1 cellular context compared by ENCODE assay signal in the genomic region with DNA sequence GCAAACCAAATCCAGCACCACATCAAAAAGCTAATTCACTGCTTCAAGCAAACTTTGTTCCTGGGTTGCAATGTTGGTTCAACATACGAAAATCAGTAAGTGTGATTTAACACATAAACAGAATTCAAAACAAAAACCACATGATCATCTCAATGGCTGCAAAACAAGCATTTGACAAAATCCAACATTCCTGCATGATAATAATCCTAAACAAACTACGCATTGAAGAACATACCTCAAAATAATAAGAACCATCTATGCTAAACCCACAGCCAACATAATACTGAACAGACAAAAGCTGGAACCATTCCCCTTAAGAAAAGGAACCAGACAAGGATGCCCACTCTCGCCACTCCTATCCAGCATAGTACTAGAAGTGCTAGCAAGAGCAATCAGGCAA.
TF ChIP-seq lines count a peak whose summit lies in the region.

No MANE protein-coding gene starts in this region.

TF ChIP-seq in GM23338, 12 proteins besides CTCF, POLR2A, EP300 and RAD21 (continued from another document):
- TF ChIP-seq, protein P1, sequence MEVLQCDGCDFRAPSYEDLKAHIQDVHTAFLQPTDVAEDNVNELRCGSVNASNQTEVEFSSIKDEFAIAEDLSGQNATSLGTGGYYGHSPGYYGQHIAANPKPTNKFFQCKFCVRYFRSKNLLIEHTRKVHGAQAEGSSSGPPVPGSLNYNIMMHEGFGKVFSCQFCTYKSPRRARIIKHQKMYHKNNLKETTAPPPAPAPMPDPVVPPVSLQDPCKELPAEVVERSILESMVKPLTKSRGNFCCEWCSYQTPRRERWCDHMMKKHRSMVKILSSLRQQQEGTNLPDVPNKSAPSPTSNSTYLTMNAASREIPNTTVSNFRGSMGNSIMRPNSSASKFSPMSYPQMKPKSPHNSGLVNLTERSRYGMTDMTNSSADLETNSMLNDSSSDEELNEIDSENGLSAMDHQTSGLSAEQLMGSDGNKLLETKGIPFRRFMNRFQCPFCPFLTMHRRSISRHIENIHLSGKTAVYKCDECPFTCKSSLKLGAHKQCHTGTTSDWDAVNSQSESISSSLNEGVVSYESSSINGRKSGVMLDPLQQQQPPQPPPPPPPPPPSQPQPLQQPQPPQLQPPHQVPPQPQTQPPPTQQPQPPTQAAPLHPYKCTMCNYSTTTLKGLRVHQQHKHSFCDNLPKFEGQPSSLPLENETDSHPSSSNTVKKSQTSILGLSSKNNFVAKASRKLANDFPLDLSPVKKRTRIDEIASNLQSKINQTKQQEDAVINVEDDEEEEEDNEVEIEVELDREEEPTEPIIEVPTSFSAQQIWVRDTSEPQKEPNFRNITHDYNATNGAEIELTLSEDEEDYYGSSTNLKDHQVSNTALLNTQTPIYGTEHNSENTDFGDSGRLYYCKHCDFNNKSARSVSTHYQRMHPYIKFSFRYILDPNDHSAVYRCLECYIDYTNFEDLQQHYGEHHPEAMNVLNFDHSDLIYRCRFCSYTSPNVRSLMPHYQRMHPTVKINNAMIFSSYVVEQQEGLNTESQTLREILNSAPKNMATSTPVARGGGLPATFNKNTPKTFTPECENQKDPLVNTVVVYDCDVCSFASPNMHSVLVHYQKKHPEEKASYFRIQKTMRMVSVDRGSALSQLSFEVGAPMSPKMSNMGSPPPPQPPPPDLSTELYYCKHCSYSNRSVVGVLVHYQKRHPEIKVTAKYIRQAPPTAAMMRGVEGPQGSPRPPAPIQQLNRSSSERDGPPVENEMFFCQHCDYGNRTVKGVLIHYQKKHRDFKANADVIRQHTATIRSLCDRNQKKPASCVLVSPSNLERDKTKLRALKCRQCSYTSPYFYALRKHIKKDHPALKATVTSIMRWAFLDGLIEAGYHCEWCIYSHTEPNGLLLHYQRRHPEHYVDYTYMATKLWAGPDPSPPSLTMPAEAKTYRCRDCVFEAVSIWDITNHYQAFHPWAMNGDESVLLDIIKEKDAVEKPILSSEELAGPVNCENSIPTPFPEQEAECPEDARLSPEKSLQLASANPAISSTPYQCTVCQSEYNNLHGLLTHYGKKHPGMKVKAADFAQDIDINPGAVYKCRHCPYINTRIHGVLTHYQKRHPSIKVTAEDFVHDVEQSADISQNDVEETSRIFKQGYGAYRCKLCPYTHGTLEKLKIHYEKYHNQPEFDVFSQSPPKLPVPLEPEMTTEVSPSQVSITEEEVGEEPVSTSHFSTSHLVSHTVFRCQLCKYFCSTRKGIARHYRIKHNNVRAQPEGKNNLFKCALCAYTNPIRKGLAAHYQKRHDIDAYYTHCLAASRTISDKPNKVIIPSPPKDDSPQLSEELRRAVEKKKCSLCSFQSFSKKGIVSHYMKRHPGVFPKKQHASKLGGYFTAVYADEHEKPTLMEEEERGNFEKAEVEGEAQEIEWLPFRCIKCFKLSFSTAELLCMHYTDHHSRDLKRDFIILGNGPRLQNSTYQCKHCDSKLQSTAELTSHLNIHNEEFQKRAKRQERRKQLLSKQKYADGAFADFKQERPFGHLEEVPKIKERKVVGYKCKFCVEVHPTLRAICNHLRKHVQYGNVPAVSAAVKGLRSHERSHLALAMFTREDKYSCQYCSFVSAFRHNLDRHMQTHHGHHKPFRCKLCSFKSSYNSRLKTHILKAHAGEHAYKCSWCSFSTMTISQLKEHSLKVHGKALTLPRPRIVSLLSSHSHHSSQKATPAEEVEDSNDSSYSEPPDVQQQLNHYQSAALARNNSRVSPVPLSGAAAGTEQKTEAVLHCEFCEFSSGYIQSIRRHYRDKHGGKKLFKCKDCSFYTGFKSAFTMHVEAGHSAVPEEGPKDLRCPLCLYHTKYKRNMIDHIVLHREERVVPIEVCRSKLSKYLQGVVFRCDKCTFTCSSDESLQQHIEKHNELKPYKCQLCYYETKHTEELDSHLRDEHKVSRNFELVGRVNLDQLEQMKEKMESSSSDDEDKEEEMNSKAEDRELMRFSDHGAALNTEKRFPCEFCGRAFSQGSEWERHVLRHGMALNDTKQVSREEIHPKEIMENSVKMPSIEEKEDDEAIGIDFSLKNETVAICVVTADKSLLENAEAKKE (CRISPR knock-in tag; IDR thresholded peaks at IDR 0.05) = no peak
- no peak for TF ChIP-seq EZH2 (IDR thresholded peaks at IDR 0.05; ENCODE audit: low read depth, unreplicated experiment)
- TF ChIP-seq, protein P2, sequence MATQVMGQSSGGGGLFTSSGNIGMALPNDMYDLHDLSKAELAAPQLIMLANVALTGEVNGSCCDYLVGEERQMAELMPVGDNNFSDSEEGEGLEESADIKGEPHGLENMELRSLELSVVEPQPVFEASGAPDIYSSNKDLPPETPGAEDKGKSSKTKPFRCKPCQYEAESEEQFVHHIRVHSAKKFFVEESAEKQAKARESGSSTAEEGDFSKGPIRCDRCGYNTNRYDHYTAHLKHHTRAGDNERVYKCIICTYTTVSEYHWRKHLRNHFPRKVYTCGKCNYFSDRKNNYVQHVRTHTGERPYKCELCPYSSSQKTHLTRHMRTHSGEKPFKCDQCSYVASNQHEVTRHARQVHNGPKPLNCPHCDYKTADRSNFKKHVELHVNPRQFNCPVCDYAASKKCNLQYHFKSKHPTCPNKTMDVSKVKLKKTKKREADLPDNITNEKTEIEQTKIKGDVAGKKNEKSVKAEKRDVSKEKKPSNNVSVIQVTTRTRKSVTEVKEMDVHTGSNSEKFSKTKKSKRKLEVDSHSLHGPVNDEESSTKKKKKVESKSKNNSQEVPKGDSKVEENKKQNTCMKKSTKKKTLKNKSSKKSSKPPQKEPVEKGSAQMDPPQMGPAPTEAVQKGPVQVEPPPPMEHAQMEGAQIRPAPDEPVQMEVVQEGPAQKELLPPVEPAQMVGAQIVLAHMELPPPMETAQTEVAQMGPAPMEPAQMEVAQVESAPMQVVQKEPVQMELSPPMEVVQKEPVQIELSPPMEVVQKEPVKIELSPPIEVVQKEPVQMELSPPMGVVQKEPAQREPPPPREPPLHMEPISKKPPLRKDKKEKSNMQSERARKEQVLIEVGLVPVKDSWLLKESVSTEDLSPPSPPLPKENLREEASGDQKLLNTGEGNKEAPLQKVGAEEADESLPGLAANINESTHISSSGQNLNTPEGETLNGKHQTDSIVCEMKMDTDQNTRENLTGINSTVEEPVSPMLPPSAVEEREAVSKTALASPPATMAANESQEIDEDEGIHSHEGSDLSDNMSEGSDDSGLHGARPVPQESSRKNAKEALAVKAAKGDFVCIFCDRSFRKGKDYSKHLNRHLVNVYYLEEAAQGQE (IDR thresholded peaks at IDR 0.05; ENCODE audit: unreplicated experiment) = no peak
- no peak for TF ChIP-seq EZH2phosphoT487 (IDR thresholded peaks at IDR 0.05; ENCODE audit: unreplicated experiment)
- no peak for TF ChIP-seq CREB1 (CRISPR knock-in tag; IDR thresholded peaks at IDR 0.05; ENCODE audit: low read depth)
TF ChIP-seq in GM23338: peak in this region for 0.
